Comparison of ENCODE assay signal across 1 cellular context in the genomic region with DNA sequence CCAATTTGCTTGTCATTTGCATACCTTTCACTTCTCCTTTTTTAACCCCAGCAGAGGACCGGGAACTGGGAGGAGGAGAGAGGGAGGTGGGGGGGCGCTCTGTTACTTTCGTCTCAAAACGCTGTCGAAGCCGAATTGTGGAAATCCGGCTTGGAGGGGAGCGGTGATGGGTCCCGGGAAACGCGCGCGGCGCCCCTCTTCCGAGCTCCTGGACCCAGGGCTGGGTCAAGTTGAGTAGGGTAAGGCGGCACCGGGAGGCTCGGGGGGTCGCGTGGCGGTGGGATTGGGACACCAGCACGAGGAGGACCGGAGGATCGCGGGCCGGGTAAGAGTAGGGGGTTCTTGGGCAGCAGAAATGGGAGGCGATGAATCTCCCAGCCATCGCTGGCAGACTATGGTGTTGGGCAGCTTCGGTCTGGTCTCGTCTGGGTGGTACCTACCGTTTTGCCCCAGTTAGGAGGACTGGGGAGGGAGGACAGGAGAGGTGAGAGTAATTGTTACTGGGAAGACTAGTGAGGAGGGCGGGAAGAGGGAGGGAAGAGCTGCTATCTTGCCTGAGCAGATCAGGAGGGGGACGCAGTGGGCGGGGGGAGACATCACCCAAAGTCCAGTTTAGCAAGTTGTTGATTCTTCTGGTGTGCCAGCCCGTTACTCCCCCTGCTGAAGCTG.
TF ChIP-seq lines count a peak whose summit lies in the region.

No MANE protein-coding gene starts in this region.

TF ChIP-seq in HepG2, 621 proteins besides CTCF, POLR2A, EP300 and RAD21 (continued from another document and continues in another):
- TF ChIP-seq BCL3 (CRISPR knock-in tag; IDR thresholded peaks at IDR 0.05), result no peak
- TF ChIP-seq TMF1 (CRISPR knock-in tag; IDR thresholded peaks at IDR 0.05; ENCODE audit: low read depth), result no peak
- no peak for TF ChIP-seq SMAD1 (CRISPR knock-in tag; IDR thresholded peaks at IDR 0.05; ENCODE audit: borderline replicate concordance, low read depth)
- TF ChIP-seq ZNF878 (CRISPR knock-in tag; IDR thresholded peaks at IDR 0.05), result no peak
- peak; percentile 58; the same call in 1 of the 2 replicates for TF ChIP-seq JUNB (CRISPR knock-in tag; IDR thresholded peaks at IDR 0.05; ENCODE audit: borderline replicate concordance)
- TF ChIP-seq PITX1 (CRISPR knock-in tag; IDR thresholded peaks at IDR 0.05), result 0 out of 2 replicates have a peak, but pooled peaks have one; percentile 33
- no peak for TF ChIP-seq ZFY (CRISPR knock-in tag; IDR thresholded peaks at IDR 0.05)
- TF ChIP-seq MAFG (CRISPR knock-in tag; IDR thresholded peaks at IDR 0.05), result no peak
- TF ChIP-seq TBL1XR1 (IDR thresholded peaks at IDR 0.05; ENCODE audit: borderline replicate concordance, low read length, partially characterized antibody), result no peak
- TF ChIP-seq YEATS4 (CRISPR knock-in tag; IDR thresholded peaks at IDR 0.05; ENCODE audit: borderline replicate concordance), result no peak
- peak; percentile 68; the same call in 1 of the 2 replicates for TF ChIP-seq KMT2A (CRISPR knock-in tag; IDR thresholded peaks at IDR 0.05)
- TF ChIP-seq, protein P1, sequence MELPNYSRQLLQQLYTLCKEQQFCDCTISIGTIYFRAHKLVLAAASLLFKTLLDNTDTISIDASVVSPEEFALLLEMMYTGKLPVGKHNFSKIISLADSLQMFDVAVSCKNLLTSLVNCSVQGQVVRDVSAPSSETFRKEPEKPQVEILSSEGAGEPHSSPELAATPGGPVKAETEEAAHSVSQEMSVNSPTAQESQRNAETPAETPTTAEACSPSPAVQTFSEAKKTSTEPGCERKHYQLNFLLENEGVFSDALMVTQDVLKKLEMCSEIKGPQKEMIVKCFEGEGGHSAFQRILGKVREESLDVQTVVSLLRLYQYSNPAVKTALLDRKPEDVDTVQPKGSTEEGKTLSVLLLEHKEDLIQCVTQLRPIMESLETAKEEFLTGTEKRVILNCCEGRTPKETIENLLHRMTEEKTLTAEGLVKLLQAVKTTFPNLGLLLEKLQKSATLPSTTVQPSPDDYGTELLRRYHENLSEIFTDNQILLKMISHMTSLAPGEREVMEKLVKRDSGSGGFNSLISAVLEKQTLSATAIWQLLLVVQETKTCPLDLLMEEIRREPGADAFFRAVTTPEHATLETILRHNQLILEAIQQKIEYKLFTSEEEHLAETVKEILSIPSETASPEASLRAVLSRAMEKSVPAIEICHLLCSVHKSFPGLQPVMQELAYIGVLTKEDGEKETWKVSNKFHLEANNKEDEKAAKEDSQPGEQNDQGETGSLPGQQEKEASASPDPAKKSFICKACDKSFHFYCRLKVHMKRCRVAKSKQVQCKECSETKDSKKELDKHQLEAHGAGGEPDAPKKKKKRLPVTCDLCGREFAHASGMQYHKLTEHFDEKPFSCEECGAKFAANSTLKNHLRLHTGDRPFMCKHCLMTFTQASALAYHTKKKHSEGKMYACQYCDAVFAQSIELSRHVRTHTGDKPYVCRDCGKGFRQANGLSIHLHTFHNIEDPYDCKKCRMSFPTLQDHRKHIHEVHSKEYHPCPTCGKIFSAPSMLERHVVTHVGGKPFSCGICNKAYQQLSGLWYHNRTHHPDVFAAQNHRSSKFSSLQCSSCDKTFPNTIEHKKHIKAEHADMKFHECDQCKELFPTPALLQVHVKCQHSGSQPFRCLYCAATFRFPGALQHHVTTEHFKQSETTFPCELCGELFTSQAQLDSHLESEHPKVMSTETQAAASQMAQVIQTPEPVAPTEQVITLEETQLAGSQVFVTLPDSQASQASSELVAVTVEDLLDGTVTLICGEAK (IDR thresholded peaks at IDR 0.05), result no peak
- TF ChIP-seq, protein P1 (CRISPR knock-in tag; IDR thresholded peaks at IDR 0.05), result peak; percentile 46; the same call in 1 of the 2 replicates
- TF ChIP-seq ZNF3 (CRISPR knock-in tag; IDR thresholded peaks at IDR 0.05), result peak; percentile 57
- TF ChIP-seq, protein P2, sequence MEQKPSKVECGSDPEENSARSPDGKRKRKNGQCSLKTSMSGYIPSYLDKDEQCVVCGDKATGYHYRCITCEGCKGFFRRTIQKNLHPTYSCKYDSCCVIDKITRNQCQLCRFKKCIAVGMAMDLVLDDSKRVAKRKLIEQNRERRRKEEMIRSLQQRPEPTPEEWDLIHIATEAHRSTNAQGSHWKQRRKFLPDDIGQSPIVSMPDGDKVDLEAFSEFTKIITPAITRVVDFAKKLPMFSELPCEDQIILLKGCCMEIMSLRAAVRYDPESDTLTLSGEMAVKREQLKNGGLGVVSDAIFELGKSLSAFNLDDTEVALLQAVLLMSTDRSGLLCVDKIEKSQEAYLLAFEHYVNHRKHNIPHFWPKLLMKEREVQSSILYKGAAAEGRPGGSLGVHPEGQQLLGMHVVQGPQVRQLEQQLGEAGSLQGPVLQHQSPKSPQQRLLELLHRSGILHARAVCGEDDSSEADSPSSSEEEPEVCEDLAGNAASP (CRISPR knock-in tag; IDR thresholded peaks at IDR 0.05; ENCODE audit: borderline replicate concordance), result no peak
- no peak for TF ChIP-seq ZNF782 (CRISPR knock-in tag; IDR thresholded peaks at IDR 0.05; ENCODE audit: borderline replicate concordance)
- peak; percentile 60; the same call in 1 of the 2 replicates for TF ChIP-seq ZNF607 (CRISPR knock-in tag; IDR thresholded peaks at IDR 0.05; ENCODE audit: borderline replicate concordance)
- TF ChIP-seq SPEN (CRISPR knock-in tag; IDR thresholded peaks at IDR 0.05; ENCODE audit: low read depth), result no peak
- TF ChIP-seq ZNF703 (CRISPR knock-in tag; IDR thresholded peaks at IDR 0.05; ENCODE audit: borderline replicate concordance), result no peak
- TF ChIP-seq ZNF33B (CRISPR knock-in tag; IDR thresholded peaks at IDR 0.05), result 0 out of 2 replicates have a peak, but pooled peaks have one; percentile 45
- TF ChIP-seq ZNF644 (CRISPR knock-in tag; IDR thresholded peaks at IDR 0.05; ENCODE audit: low read depth), result peak; percentile 48; the same call in 1 of the 2 replicates
- no peak; the same call in 1 of the 2 replicates for TF ChIP-seq CREBL2 (CRISPR knock-in tag; IDR thresholded peaks at IDR 0.05; ENCODE audit: borderline replicate concordance)
- TF ChIP-seq, protein P3, sequence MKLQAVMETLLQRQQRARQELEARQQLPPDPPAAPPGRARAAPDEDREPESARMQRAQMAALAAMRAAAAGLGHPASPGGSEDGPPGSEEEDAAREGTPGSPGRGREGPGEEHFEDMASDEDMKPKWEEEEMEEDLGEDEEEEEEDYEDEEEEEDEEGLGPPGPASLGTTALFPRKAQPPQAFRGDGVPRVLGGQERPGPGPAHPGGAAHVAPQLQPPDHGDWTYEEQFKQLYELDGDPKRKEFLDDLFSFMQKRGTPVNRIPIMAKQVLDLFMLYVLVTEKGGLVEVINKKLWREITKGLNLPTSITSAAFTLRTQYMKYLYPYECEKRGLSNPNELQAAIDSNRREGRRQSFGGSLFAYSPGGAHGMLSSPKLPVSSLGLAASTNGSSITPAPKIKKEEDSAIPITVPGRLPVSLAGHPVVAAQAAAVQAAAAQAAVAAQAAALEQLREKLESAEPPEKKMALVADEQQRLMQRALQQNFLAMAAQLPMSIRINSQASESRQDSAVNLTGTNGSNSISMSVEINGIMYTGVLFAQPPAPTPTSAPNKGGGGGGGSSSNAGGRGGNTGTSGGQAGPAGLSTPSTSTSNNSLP (IDR thresholded peaks at IDR 0.05; ENCODE audit: low read depth, low read length), result no peak
- no peak for TF ChIP-seq AKAP8 (CRISPR knock-in tag; IDR thresholded peaks at IDR 0.05)
- TF ChIP-seq ZFP36 (IDR thresholded peaks at IDR 0.05; ENCODE audit: borderline replicate concordance, low read depth, low read length, partially characterized antibody), result no peak
- TF ChIP-seq E2F1 (CRISPR knock-in tag; IDR thresholded peaks at IDR 0.05), result no peak
- no peak for TF ChIP-seq SSRP1 (CRISPR knock-in tag; IDR thresholded peaks at IDR 0.05)
- TF ChIP-seq ZNF264 (CRISPR knock-in tag; IDR thresholded peaks at IDR 0.05), result no peak
- TF ChIP-seq ZNF549 (CRISPR knock-in tag; IDR thresholded peaks at IDR 0.05), result no peak
- TF ChIP-seq AFF4 (CRISPR knock-in tag; IDR thresholded peaks at IDR 0.05), result peak; percentile 82
- TF ChIP-seq RCOR2 (CRISPR knock-in tag; IDR thresholded peaks at IDR 0.05), result no peak
- TF ChIP-seq ZFP37 (CRISPR knock-in tag; IDR thresholded peaks at IDR 0.05; ENCODE audit: borderline replicate concordance), result no peak
- TF ChIP-seq ZIK1 (CRISPR knock-in tag; IDR thresholded peaks at IDR 0.05; ENCODE audit: borderline replicate concordance, low read depth), result 0 out of 2 replicates have a peak, but pooled peaks have one; percentile 38
- TF ChIP-seq KDM1A (CRISPR knock-in tag; IDR thresholded peaks at IDR 0.05), result no peak
- peak; percentile 47; the same call in 1 of the 2 replicates for TF ChIP-seq IRF2 (CRISPR knock-in tag; IDR thresholded peaks at IDR 0.05)
- no peak for TF ChIP-seq GZF1 (CRISPR knock-in tag; IDR thresholded peaks at IDR 0.05)
- no peak for TF ChIP-seq ZFP41 (CRISPR knock-in tag; IDR thresholded peaks at IDR 0.05; ENCODE audit: borderline replicate concordance)
- no peak for TF ChIP-seq ZNF567 (CRISPR knock-in tag; IDR thresholded peaks at IDR 0.05; ENCODE audit: borderline replicate concordance)
